In genomic region chr16:78770353-78771091, GRCh38 we compare ENCODE assay signal across 8 cellular contexts.
DNase-seq lines count a peak whose midpoint lies in the region; ATAC-seq and TF ChIP-seq lines count a peak whose summit lies in the region.

No MANE protein-coding gene starts in this region.

- H3K36me3 ChIP-seq in SJCRH30, result no peaks in the 10 kb centered on the region
- no peaks in the 10 kb centered on the region for H3K36me3 ChIP-seq in gastrocnemius medialis

- in situ Hi-C loops in gastrocnemius medialis (cut with MboI; ENCODE audit: low sequenced_read_pairs in 4 of 4), result loop anchor here in 3 of 4 donors (5.0 to 25.0 kb wide), 3 partner anchors 263 to 658 kb away; no protein-coding TSS in a partner anchor

- peak; percentile 66 to 93 (median 85) for TF ChIP-seq CTCF in gastrocnemius medialis (IDR thresholded peaks at IDR 0.05 in 4 of 5, conservative IDR thresholded peaks at IDR 0.05 in 1 of 5)

- ATAC-seq in HG03520 (IDR thresholded peaks at IDR 0.05; ENCODE audit: unreplicated experiment) (peak; percentile 45), left cardiac atrium (peak; percentile 71 to 74), gastrocnemius medialis (peak; percentile 58 to 79), HG03095 (IDR thresholded peaks at IDR 0.05; ENCODE audit: unreplicated experiment) (no peak)

- H3K4me1 ChIP-seq in SJCRH30 (no peaks in the 10 kb centered on the region), gastrocnemius medialis (peaks cover 3 to 13% of the 10 kb centered on the region in 2 donors)

- no peak for TF ChIP-seq POLR2A in gastrocnemius medialis (IDR thresholded peaks at IDR 0.05)

- H3K4me3 ChIP-seq in SJCRH30 (no peak overlapping the region), gastrocnemius medialis (no peak overlapping the region)

- H3K27ac ChIP-seq in SJCRH30 (no peak overlapping the region), gastrocnemius medialis (no peak overlapping the region)

- H3K9me3 ChIP-seq in SJCRH30 (replicated peaks) (no peaks in the 10 kb centered on the region), gastrocnemius medialis (no peaks in the 10 kb centered on the region)

- intact Hi-C loops in left cardiac atrium (cut with DNase I) (loop anchor here (2.0 to 10.0 kb wide), 2 partner anchors 266 to 268 kb away; no protein-coding TSS in a partner anchor), gastrocnemius medialis (cut with DNase I; ENCODE audit: low total_unique reads) (loop anchor here (1.0 to 10.0 kb wide), 2 partner anchors 146 to 267 kb away; no protein-coding TSS in a partner anchor)

- DNase-seq in SIG-M5 treated with dmso at 0.1 percent for 504 hours (lab: John Stamatoyannopoulos, UW; ENCODE audit: unreplicated experiment), result peak; percentile 40
- no peak for DNase-seq in SIG-M5 (lab: John Stamatoyannopoulos, UW)
- DNase-seq in SJCRH30, result peak; percentile 48 to 68
- peak; percentile 41 to 77 (median 54) for DNase-seq in activated naive CD4-positive, alpha-beta T cell (lab: John Stamatoyannopoulos, UW)
- DNase-seq in left cardiac atrium, result peak; percentile 79
- peak; percentile 33 to 58 for DNase-seq in gastrocnemius medialis

- H3K27me3 ChIP-seq in SJCRH30 (no peaks in the 10 kb centered on the region), gastrocnemius medialis (no peaks in the 10 kb centered on the region)
